ENCODE assay signal across 8 cellular contexts in the genomic region with DNA sequence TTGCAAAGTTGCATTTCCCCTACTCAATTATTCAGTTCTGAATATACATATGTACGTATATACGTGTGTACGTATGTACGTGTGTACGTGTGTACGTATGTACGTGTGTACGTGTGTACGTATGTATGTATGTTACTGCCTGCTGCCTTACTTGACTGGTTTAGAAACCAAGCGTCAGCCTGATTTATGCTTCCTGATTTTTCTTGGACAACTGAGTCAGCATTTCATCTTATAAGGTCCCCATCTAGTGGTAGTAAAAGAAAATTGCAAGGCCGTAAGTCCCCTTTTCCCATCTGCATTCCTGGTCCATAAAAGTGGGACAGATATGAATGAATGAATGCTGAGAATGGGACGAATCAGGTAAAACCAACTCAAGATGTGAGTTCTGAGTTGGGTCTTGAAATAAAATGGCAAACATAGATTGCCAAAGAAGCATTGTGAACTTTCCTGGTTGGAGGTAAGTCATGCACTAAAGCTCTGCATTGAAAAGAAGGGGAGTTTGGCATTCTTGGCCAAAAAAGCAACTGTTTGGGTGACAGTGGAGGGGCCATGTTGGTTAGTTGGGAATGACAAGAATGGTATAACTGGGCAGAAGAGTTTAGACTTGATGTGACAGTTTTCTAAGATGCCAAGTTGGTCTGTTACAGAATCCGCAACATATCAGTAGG.
DNase-seq lines count a peak whose midpoint lies in the region; ATAC-seq and TF ChIP-seq lines count a peak whose summit lies in the region.

No MANE protein-coding gene starts in this region.

- H3K9me3 Mint-ChIP-seq in activated CD8-positive, alpha-beta T cell treated with anti-CD3 and anti-CD28 coated beads for 36 hours = no peaks in the 10 kb centered on the region
- H3K9me3 Mint-ChIP-seq in activated CD8-positive, alpha-beta T cell treated with anti-CD3 and anti-CD28 coated beads, Interleukin-2, amount 10 ng/mL, durations not matched to agents 7 days and 5 days (ENCODE audit: insufficient read depth) = no peaks in the 10 kb centered on the region
- H3K9me3 Mint-ChIP-seq in MCF 10A (ENCODE audit: unreplicated experiment) = no peaks in the 10 kb centered on the region

- H3K27ac ChIP-seq in liver (ENCODE audit: low read depth in 1 of 2, low read length in 2 of 2) = no peak overlapping the region

- intact Hi-C loops in activated CD8-positive, alpha-beta T cell treated with anti-CD3 and anti-CD28 coated beads for 36 hours (cut with micrococcal nuclease) = loop anchor here (5.0 kb wide), 2 partner anchors 151 to 341 kb away; no protein-coding TSS in a partner anchor
- intact Hi-C loops in MCF 10A (cut with micrococcal nuclease) = loop anchor here (1.0 to 2.0 kb wide), 5 partner anchors 69 to 738 kb away; a partner anchor contains a TSS

- POLR2A ChIA-PET in activated CD8-positive, alpha-beta T cell treated with anti-CD3 and anti-CD28 coated beads for 36 hours (lab: Charles Lee) = no interaction called here
- POLR2A ChIA-PET in activated CD8-positive, alpha-beta T cell treated with anti-CD3 and anti-CD28 coated beads, Interleukin-2, amount 10 ng/mL, durations not matched to agents 7 days and 5 days (lab: Charles Lee) = no interaction called here
- POLR2A ChIA-PET in MCF 10A (lab: Yijun Ruan, JAX) = interaction anchor here (0.6 to 0.7 kb wide), 4 partner anchors 24 to 340 kb away, joined by 3 read pairs; no protein-coding TSS in a partner anchor

- DNase-seq in activated CD8-positive, alpha-beta T cell treated with anti-CD3 and anti-CD28 coated beads for 36 hours = no peak
- DNase-seq in activated CD8-positive, alpha-beta T cell treated with anti-CD3 and anti-CD28 coated beads, Interleukin-2, amount 10 ng/mL, durations not matched to agents 7 days and 5 days = no peak
- DNase-seq in NCI-H2196 (lab: John Stamatoyannopoulos, UW; ENCODE audit: unreplicated experiment) = peak; percentile 54
- peak; percentile 81 for DNase-seq in MCF 10A (ENCODE audit: unreplicated experiment)
- no peak for DNase-seq in activated CD4-positive, alpha-beta T cell treated with anti-CD3 and anti-CD28 coated beads for 48 hours
- DNase-seq in stimulated activated CD4-positive, alpha-beta T cell treated with anti-CD3 and anti-CD28 coated beads, Interleukin-2, amount 100 ng/mL, for 48 hours = no peak

- no peak overlapping the region for H3K9ac ChIP-seq in liver (ENCODE audit: low read depth in 1 of 2, low read length in 2 of 2)

- H3K36me3 ChIP-seq in liver (ENCODE audit: control insufficient read depth in 4 of 4, insufficient read depth in 3 of 4, low read depth in 1 of 4, low read length in 3 of 4) = no peaks in the 10 kb centered on the region

- WGBS in liver = 42% methylated on average over 13 of the region's 13 CpGs

- no peaks in the 10 kb centered on the region for H3K4me1 Mint-ChIP-seq in activated CD8-positive, alpha-beta T cell treated with anti-CD3 and anti-CD28 coated beads for 36 hours (ENCODE audit: low read depth)
- no peaks in the 10 kb centered on the region for H3K4me1 Mint-ChIP-seq in activated CD8-positive, alpha-beta T cell treated with anti-CD3 and anti-CD28 coated beads, Interleukin-2, amount 10 ng/mL, durations not matched to agents 7 days and 5 days (ENCODE audit: low read depth)
- peaks cover 6% of the 10 kb centered on the region for H3K4me1 Mint-ChIP-seq in MCF 10A (ENCODE audit: insufficient read depth, unreplicated experiment)

- H3K27ac Mint-ChIP-seq in activated CD8-positive, alpha-beta T cell treated with anti-CD3 and anti-CD28 coated beads for 36 hours = no peak overlapping the region
- H3K27ac Mint-ChIP-seq in activated CD8-positive, alpha-beta T cell treated with anti-CD3 and anti-CD28 coated beads, Interleukin-2, amount 10 ng/mL, durations not matched to agents 7 days and 5 days = no peak overlapping the region
- no peak overlapping the region for H3K27ac Mint-ChIP-seq in MCF 10A (ENCODE audit: low read depth, unreplicated experiment)

- no peak for ATAC-seq in activated CD8-positive, alpha-beta T cell treated with anti-CD3 and anti-CD28 coated beads for 36 hours
- ATAC-seq in activated CD8-positive, alpha-beta T cell treated with anti-CD3 and anti-CD28 coated beads, Interleukin-2, amount 10 ng/mL, durations not matched to agents 7 days and 5 days = no peak
- no peak for ATAC-seq in GM21367 (IDR thresholded peaks at IDR 0.05; ENCODE audit: unreplicated experiment)

- no peak overlapping the region for H3K4me3 ChIP-seq in liver (ENCODE audit: low read depth in 1 of 3, low read length in 3 of 3)

- H3K4me3 Mint-ChIP-seq in activated CD8-positive, alpha-beta T cell treated with anti-CD3 and anti-CD28 coated beads for 36 hours = no peak overlapping the region
- no peak overlapping the region for H3K4me3 Mint-ChIP-seq in activated CD8-positive, alpha-beta T cell treated with anti-CD3 and anti-CD28 coated beads, Interleukin-2, amount 10 ng/mL, durations not matched to agents 7 days and 5 days
- no peak overlapping the region for H3K4me3 Mint-ChIP-seq in MCF 10A (ENCODE audit: unreplicated experiment)

- H3K9me3 ChIP-seq in liver (ENCODE audit: control insufficient read depth in 4 of 4, low read length in 3 of 4) = no peaks in the 10 kb centered on the region

- H3K27me3 ChIP-seq in liver (ENCODE audit: control insufficient read depth in 4 of 4, insufficient read depth in 4 of 4, low read length in 3 of 4) = no peaks in the 10 kb centered on the region

- CTCF ChIA-PET in activated CD8-positive, alpha-beta T cell treated with anti-CD3 and anti-CD28 coated beads for 36 hours (lab: Charles Lee) = interaction anchor here (0.6 to 4.1 kb wide), 14 partner anchors 10 to 340 kb away, joined by 3 to 58 read pairs (median 8); no protein-coding TSS in a partner anchor
- CTCF ChIA-PET in activated CD8-positive, alpha-beta T cell treated with anti-CD3 and anti-CD28 coated beads, Interleukin-2, amount 10 ng/mL, durations not matched to agents 7 days and 5 days (lab: Charles Lee) = interaction anchor here (1.2 to 5.6 kb wide), 7 partner anchors 19 to 340 kb away, joined by 3 to 75 read pairs (median 14); no protein-coding TSS in a partner anchor
- CTCF ChIA-PET in MCF 10A (lab: Yijun Ruan, JAX) = interaction anchor here (0.5 to 20.0 kb wide), 64 partner anchors 9 to 515 kb away, joined by 3 to 624 read pairs (median 8); a partner anchor contains a TSS

- peaks cover 4% of the 10 kb centered on the region for H3K27me3 Mint-ChIP-seq in activated CD8-positive, alpha-beta T cell treated with anti-CD3 and anti-CD28 coated beads for 36 hours
- peaks cover 8% of the 10 kb centered on the region for H3K27me3 Mint-ChIP-seq in activated CD8-positive, alpha-beta T cell treated with anti-CD3 and anti-CD28 coated beads, Interleukin-2, amount 10 ng/mL, durations not matched to agents 7 days and 5 days (ENCODE audit: low read depth)
- peaks cover 11% of the 10 kb centered on the region for H3K27me3 Mint-ChIP-seq in MCF 10A (ENCODE audit: insufficient read depth, unreplicated experiment)

- TF ChIP-seq CTCF in activated CD8-positive, alpha-beta T cell treated with anti-CD3 and anti-CD28 coated beads for 36 hours (IDR thresholded peaks at IDR 0.05) = peak; percentile 59
- TF ChIP-seq CTCF in MCF 10A (IDR thresholded peaks at IDR 0.05; ENCODE audit: unreplicated experiment) = peak; percentile 97
- TF ChIP-seq CTCF in liver (IDR thresholded peaks at IDR 0.05; ENCODE audit: low read depth, low read length, missing input control) = peak; percentile 79

- no TSS peak for BruUV-seq in MCF 10A (replicated peaks; lab: Mats Ljungman, UMichigan)

- H3K36me3 Mint-ChIP-seq in activated CD8-positive, alpha-beta T cell treated with anti-CD3 and anti-CD28 coated beads for 36 hours (ENCODE audit: low read depth) = no peaks in the 10 kb centered on the region
- no peaks in the 10 kb centered on the region for H3K36me3 Mint-ChIP-seq in activated CD8-positive, alpha-beta T cell treated with anti-CD3 and anti-CD28 coated beads, Interleukin-2, amount 10 ng/mL, durations not matched to agents 7 days and 5 days (ENCODE audit: low read depth)
- H3K36me3 Mint-ChIP-seq in MCF 10A (ENCODE audit: insufficient read depth, unreplicated experiment) = no peaks in the 10 kb centered on the region

- TF ChIP-seq RAD21 in liver (IDR thresholded peaks at IDR 0.05) = peak; percentile 86 to 92

- no peaks in the 10 kb centered on the region for H3K4me1 ChIP-seq in liver (ENCODE audit: control insufficient read depth in 4 of 4, insufficient read depth in 4 of 4, low read length in 3 of 4)

TF ChIP-seq in liver, 16 proteins besides CTCF, POLR2A, EP300 and RAD21:
- TF ChIP-seq, protein P1, sequence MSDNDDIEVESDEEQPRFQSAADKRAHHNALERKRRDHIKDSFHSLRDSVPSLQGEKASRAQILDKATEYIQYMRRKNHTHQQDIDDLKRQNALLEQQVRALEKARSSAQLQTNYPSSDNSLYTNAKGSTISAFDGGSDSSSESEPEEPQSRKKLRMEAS (IDR thresholded peaks at IDR 0.05) = no peak
- TF ChIP-seq EGR1 (IDR thresholded peaks at IDR 0.05; ENCODE audit: low read depth in 2 of 2) = no peak
- TF ChIP-seq FOXA2 (IDR thresholded peaks at IDR 0.05) = no peak
- TF ChIP-seq, protein P2, sequence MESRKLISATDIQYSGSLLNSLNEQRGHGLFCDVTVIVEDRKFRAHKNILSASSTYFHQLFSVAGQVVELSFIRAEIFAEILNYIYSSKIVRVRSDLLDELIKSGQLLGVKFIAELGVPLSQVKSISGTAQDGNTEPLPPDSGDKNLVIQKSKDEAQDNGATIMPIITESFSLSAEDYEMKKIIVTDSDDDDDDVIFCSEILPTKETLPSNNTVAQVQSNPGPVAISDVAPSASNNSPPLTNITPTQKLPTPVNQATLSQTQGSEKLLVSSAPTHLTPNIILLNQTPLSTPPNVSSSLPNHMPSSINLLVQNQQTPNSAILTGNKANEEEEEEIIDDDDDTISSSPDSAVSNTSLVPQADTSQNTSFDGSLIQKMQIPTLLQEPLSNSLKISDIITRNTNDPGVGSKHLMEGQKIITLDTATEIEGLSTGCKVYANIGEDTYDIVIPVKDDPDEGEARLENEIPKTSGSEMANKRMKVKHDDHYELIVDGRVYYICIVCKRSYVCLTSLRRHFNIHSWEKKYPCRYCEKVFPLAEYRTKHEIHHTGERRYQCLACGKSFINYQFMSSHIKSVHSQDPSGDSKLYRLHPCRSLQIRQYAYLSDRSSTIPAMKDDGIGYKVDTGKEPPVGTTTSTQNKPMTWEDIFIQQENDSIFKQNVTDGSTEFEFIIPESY (IDR thresholded peaks at IDR 0.05) = no peak
- no peak for TF ChIP-seq TAF1 (conservative IDR thresholded peaks at IDR 0.05)

Comparison
In these comparisons a context has a peak if more than half of its experiments do, and no peak if none do; other contexts are left out.
1. DNase-seq: peak in NCI-H2196 (single experiment) and MCF 10A (single experiment); none in activated CD8-positive, alpha-beta T cell treated with anti-CD3 and anti-CD28 coated beads for 36 hours (single experiment), activated CD8-positive, alpha-beta T cell treated with anti-CD3 and anti-CD28 coated beads, Interleukin-2, amount 10 ng/mL, durations not matched to agents 7 days and 5 days (single experiment), activated CD4-positive, alpha-beta T cell treated with anti-CD3 and anti-CD28 coated beads for 48 hours (single experiment) and stimulated activated CD4-positive, alpha-beta T cell treated with anti-CD3 and anti-CD28 coated beads, Interleukin-2, amount 100 ng/mL, for 48 hours (0 of 2).
2. Peak in every context shown above with its lines, with median percentiles within 50 percentile points of each other: CTCF ChIP-seq.